In the genomic region with DNA sequence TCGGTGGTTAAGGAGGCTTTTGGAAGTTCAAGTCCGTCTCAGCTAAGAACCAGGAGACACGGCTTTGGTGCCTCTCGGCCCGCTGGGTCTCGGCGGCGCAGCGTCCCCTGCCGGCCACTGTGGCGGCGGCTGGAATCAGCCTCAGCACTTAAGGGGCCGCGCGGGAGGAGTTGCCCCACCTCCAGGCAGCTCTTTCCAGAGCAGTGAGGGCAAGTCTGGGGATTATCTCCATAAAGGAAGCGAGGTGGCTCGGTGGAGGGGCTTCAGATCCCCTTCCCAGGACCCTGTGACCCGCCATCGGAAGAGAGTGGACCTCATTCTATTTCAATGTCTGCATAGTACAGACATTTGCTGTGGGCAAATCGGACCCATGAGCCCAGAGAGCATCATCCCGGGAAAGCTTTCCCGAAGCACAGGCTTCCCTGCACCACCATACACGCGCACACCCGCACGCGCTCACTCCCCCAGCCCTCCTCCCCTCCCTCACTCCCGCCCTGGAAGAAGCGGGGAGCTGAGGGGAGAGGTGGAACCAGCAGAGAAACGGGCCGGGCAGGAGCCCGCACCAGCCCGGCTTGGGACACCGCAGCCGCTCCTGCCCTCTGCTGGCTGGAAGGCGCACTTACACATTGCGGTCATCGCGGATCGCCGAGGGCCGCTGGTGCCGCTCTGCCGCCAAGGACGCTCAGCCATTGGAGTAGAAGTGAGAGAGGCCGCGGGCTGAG, we compare ENCODE assay signal across 1 cellular context.
A peak's percentile ranks its signal among the peaks of the same experiment; 100 is the strongest.
TF ChIP-seq lines count a peak whose summit lies in the region.

No MANE protein-coding gene starts in this region.

TF ChIP-seq in K562, 482 proteins besides CTCF, POLR2A, EP300 and RAD21 (continued from another document and continues in another):
- TF ChIP-seq ZBTB1 (CRISPR knock-in tag; IDR thresholded peaks at IDR 0.05; ENCODE audit: borderline replicate concordance, low read depth) (no peak), FIP1L1 (IDR thresholded peaks at IDR 0.05; ENCODE audit: low read depth, low read length, poor library complexity, severe bottlenecking) (no peak), NELFE (IDR thresholded peaks at IDR 0.05; ENCODE audit: insufficient read depth, insufficient read length) (no peak), ZBTB7A (IDR thresholded peaks at IDR 0.05; ENCODE audit: borderline replicate concordance, control insufficient read depth, low read depth, low read length) (peak; percentile 45; the same call in 1 of the 2 replicates), BRCA1 (IDR thresholded peaks at IDR 0.05) (no peak), BRCA1 (CRISPR knock-in tag; IDR thresholded peaks at IDR 0.05) (no peak), POLR2AphosphoS2 (IDR thresholded peaks at IDR 0.05; ENCODE audit: low read length) (no peak), CREBBP (IDR thresholded peaks at IDR 0.05; ENCODE audit: low read depth, low read length) (no peak), ZNF561 (CRISPR knock-in tag; conservative IDR thresholded peaks at IDR 0.05) (no peak), POLR2H (tag; IDR thresholded peaks at IDR 0.05; ENCODE audit: low read depth) (no peak), FOSL1 (tag; conservative IDR thresholded peaks at IDR 0.05) (no peak; the same call in 1 of the 2 replicates), SP1 (CRISPR knock-in tag; IDR thresholded peaks at IDR 0.05) (0 out of 2 replicates have a peak, but pooled peaks have one; percentile 32), HLTF (IDR thresholded peaks at IDR 0.05) (no peak), BDP1 (IDR thresholded peaks at IDR 0.05; ENCODE audit: insufficient read depth, insufficient read length) (no peak), CBFB (CRISPR knock-in tag; IDR thresholded peaks at IDR 0.05) (0 out of 2 replicates have a peak, but pooled peaks have one; percentile 50), HDAC1 (IDR thresholded peaks at IDR 0.05) (0 out of 4 replicates have a peak, but pooled peaks of 1 of the 2 experiments have one; percentile 36), ZNF239 (CRISPR knock-in tag; IDR thresholded peaks at IDR 0.05) (no peak), EP400 (IDR thresholded peaks at IDR 0.05) (no peak), PPARD (CRISPR knock-in tag; IDR thresholded peaks at IDR 0.05) (no peak), HNRNPL (IDR thresholded peaks at IDR 0.05; ENCODE audit: low read depth, low read length) (no peak), ZNF699 (CRISPR knock-in tag; IDR thresholded peaks at IDR 0.05; ENCODE audit: insufficient replicate concordance) (no peak), ZNF507 (tag; conservative IDR thresholded peaks at IDR 0.05) (no peak), GTF2F1 (IDR thresholded peaks at IDR 0.05; ENCODE audit: low read depth, low read length) (no peak), ADNP (tag; IDR thresholded peaks at IDR 0.05) (no peak), KAT8 (IDR thresholded peaks at IDR 0.05; ENCODE audit: low read depth) (no peak), TEAD4 (IDR thresholded peaks at IDR 0.05; ENCODE audit: low read length) (peak; percentile 30; the same call in 1 of the 2 replicates), TEAD4 (CRISPR knock-in tag; IDR thresholded peaks at IDR 0.05; ENCODE audit: borderline replicate concordance) (no peak), PHF8 (IDR thresholded peaks at IDR 0.05; ENCODE audit: borderline replicate concordance, low read length) (peak; percentile 37; the same call in 1 of the 2 replicates), SMARCE1 (IDR thresholded peaks at IDR 0.05) (no peak), SIX5 (IDR thresholded peaks at IDR 0.05; ENCODE audit: borderline replicate concordance in 1 of 2, insufficient read depth in 1 of 2, low read depth in 1 of 2, low read length in 2 of 2) (no peak), YY1 (IDR thresholded peaks at IDR 0.05; ENCODE audit: borderline replicate concordance in 1 of 3, control insufficient read depth in 1 of 3, extremely low read depth in 1 of 3, insufficient read depth in 3 of 3, insufficient read length in 1 of 3, insufficient replicate concordance in 2 of 3, low read depth in 1 of 3, low read length in 2 of 3) (peak in 1 of 3 experiments; percentile 17), PRMT5 (CRISPR knock-in tag; IDR thresholded peaks at IDR 0.05) (no peak), CCNT2 (IDR thresholded peaks at IDR 0.05; ENCODE audit: borderline replicate concordance, extremely low read depth, insufficient read length, low read depth, low read length) (no peak), MEF2A (IDR thresholded peaks at IDR 0.05; ENCODE audit: control insufficient read depth, low read depth, low read length) (no peak), CBX1 (IDR thresholded peaks at IDR 0.05; ENCODE audit: low read depth) (no peak), THRAP3 (IDR thresholded peaks at IDR 0.05; ENCODE audit: borderline replicate concordance) (no peak), DNMT1 (IDR thresholded peaks at IDR 0.05) (no peak), ZNF445 (CRISPR knock-in tag; IDR thresholded peaks at IDR 0.05; ENCODE audit: low read depth) (no peak), ETV5 (CRISPR knock-in tag; IDR thresholded peaks at IDR 0.05; ENCODE audit: low read depth) (no peak), ZNF175 (CRISPR knock-in tag; IDR thresholded peaks at IDR 0.05; ENCODE audit: low read depth) (no peak), GABPB1 (CRISPR knock-in tag; IDR thresholded peaks at IDR 0.05) (peak; percentile 42), PYGO2 (tag; IDR thresholded peaks at IDR 0.05) (no peak), MYC (IDR thresholded peaks at IDR 0.05; ENCODE audit: low read depth, low read length) (peak; percentile 23), MYC (CRISPR knock-in tag; IDR thresholded peaks at IDR 0.05; ENCODE audit: borderline replicate concordance, low read depth) (no peak), NR2C2 (CRISPR knock-in tag; IDR thresholded peaks at IDR 0.05) (no peak), NR2C2 (tag; IDR thresholded peaks at IDR 0.05) (peak; percentile 21; the same call in 1 of the 2 replicates)
- TF ChIP-seq, protein P1, sequence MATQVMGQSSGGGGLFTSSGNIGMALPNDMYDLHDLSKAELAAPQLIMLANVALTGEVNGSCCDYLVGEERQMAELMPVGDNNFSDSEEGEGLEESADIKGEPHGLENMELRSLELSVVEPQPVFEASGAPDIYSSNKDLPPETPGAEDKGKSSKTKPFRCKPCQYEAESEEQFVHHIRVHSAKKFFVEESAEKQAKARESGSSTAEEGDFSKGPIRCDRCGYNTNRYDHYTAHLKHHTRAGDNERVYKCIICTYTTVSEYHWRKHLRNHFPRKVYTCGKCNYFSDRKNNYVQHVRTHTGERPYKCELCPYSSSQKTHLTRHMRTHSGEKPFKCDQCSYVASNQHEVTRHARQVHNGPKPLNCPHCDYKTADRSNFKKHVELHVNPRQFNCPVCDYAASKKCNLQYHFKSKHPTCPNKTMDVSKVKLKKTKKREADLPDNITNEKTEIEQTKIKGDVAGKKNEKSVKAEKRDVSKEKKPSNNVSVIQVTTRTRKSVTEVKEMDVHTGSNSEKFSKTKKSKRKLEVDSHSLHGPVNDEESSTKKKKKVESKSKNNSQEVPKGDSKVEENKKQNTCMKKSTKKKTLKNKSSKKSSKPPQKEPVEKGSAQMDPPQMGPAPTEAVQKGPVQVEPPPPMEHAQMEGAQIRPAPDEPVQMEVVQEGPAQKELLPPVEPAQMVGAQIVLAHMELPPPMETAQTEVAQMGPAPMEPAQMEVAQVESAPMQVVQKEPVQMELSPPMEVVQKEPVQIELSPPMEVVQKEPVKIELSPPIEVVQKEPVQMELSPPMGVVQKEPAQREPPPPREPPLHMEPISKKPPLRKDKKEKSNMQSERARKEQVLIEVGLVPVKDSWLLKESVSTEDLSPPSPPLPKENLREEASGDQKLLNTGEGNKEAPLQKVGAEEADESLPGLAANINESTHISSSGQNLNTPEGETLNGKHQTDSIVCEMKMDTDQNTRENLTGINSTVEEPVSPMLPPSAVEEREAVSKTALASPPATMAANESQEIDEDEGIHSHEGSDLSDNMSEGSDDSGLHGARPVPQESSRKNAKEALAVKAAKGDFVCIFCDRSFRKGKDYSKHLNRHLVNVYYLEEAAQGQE (CRISPR knock-in tag; IDR thresholded peaks at IDR 0.05; ENCODE audit: low read depth): no peak
- TF ChIP-seq, protein P2, sequence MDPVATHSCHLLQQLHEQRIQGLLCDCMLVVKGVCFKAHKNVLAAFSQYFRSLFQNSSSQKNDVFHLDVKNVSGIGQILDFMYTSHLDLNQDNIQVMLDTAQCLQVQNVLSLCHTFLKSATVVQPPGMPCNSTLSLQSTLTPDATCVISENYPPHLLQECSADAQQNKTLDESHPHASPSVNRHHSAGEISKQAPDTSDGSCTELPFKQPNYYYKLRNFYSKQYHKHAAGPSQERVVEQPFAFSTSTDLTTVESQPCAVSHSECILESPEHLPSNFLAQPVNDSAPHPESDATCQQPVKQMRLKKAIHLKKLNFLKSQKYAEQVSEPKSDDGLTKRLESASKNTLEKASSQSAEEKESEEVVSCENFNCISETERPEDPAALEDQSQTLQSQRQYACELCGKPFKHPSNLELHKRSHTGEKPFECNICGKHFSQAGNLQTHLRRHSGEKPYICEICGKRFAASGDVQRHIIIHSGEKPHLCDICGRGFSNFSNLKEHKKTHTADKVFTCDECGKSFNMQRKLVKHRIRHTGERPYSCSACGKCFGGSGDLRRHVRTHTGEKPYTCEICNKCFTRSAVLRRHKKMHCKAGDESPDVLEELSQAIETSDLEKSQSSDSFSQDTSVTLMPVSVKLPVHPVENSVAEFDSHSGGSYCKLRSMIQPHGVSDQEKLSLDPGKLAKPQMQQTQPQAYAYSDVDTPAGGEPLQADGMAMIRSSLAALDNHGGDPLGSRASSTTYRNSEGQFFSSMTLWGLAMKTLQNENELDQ (CRISPR knock-in tag; IDR thresholded peaks at IDR 0.05; ENCODE audit: borderline replicate concordance): no peak
- TF ChIP-seq, protein P3, sequence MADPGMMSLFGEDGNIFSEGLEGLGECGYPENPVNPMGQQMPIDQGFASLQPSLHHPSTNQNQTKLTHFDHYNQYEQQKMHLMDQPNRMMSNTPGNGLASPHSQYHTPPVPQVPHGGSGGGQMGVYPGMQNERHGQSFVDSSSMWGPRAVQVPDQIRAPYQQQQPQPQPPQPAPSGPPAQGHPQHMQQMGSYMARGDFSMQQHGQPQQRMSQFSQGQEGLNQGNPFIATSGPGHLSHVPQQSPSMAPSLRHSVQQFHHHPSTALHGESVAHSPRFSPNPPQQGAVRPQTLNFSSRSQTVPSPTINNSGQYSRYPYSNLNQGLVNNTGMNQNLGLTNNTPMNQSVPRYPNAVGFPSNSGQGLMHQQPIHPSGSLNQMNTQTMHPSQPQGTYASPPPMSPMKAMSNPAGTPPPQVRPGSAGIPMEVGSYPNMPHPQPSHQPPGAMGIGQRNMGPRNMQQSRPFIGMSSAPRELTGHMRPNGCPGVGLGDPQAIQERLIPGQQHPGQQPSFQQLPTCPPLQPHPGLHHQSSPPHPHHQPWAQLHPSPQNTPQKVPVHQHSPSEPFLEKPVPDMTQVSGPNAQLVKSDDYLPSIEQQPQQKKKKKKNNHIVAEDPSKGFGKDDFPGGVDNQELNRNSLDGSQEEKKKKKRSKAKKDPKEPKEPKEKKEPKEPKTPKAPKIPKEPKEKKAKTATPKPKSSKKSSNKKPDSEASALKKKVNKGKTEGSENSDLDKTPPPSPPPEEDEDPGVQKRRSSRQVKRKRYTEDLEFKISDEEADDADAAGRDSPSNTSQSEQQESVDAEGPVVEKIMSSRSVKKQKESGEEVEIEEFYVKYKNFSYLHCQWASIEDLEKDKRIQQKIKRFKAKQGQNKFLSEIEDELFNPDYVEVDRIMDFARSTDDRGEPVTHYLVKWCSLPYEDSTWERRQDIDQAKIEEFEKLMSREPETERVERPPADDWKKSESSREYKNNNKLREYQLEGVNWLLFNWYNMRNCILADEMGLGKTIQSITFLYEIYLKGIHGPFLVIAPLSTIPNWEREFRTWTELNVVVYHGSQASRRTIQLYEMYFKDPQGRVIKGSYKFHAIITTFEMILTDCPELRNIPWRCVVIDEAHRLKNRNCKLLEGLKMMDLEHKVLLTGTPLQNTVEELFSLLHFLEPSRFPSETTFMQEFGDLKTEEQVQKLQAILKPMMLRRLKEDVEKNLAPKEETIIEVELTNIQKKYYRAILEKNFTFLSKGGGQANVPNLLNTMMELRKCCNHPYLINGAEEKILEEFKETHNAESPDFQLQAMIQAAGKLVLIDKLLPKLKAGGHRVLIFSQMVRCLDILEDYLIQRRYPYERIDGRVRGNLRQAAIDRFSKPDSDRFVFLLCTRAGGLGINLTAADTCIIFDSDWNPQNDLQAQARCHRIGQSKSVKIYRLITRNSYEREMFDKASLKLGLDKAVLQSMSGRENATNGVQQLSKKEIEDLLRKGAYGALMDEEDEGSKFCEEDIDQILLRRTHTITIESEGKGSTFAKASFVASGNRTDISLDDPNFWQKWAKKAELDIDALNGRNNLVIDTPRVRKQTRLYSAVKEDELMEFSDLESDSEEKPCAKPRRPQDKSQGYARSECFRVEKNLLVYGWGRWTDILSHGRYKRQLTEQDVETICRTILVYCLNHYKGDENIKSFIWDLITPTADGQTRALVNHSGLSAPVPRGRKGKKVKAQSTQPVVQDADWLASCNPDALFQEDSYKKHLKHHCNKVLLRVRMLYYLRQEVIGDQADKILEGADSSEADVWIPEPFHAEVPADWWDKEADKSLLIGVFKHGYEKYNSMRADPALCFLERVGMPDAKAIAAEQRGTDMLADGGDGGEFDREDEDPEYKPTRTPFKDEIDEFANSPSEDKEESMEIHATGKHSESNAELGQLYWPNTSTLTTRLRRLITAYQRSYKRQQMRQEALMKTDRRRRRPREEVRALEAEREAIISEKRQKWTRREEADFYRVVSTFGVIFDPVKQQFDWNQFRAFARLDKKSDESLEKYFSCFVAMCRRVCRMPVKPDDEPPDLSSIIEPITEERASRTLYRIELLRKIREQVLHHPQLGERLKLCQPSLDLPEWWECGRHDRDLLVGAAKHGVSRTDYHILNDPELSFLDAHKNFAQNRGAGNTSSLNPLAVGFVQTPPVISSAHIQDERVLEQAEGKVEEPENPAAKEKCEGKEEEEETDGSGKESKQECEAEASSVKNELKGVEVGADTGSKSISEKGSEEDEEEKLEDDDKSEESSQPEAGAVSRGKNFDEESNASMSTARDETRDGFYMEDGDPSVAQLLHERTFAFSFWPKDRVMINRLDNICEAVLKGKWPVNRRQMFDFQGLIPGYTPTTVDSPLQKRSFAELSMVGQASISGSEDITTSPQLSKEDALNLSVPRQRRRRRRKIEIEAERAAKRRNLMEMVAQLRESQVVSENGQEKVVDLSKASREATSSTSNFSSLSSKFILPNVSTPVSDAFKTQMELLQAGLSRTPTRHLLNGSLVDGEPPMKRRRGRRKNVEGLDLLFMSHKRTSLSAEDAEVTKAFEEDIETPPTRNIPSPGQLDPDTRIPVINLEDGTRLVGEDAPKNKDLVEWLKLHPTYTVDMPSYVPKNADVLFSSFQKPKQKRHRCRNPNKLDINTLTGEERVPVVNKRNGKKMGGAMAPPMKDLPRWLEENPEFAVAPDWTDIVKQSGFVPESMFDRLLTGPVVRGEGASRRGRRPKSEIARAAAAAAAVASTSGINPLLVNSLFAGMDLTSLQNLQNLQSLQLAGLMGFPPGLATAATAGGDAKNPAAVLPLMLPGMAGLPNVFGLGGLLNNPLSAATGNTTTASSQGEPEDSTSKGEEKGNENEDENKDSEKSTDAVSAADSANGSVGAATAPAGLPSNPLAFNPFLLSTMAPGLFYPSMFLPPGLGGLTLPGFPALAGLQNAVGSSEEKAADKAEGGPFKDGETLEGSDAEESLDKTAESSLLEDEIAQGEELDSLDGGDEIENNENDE (IDR thresholded peaks at IDR 0.05; ENCODE audit: low read depth, low read length): no peak
- TF ChIP-seq, protein P4, sequence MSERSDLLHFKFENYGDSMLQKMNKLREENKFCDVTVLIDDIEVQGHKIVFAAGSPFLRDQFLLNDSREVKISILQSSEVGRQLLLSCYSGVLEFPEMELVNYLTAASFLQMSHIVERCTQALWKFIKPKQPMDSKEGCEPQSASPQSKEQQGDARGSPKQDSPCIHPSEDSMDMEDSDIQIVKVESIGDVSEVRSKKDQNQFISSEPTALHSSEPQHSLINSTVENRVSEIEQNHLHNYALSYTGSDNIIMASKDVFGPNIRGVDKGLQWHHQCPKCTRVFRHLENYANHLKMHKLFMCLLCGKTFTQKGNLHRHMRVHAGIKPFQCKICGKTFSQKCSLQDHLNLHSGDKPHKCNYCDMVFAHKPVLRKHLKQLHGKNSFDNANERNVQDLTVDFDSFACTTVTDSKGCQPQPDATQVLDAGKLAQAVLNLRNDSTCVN (CRISPR knock-in tag; IDR thresholded peaks at IDR 0.05): no peak
